ENCODE assay signal across 8 cellular contexts in genomic region chr14:53539489-53540126, GRCh38.
DNase-seq lines count a peak whose midpoint lies in the region; ATAC-seq, FAIRE-seq and TF ChIP-seq lines count a peak whose summit lies in the region.

No MANE protein-coding gene starts in this region.

- peaks cover 55% of the 10 kb centered on the region for H3K27me3 ChIP-seq in WERI-Rb-1 (ENCODE audit: insufficient read depth, low read depth, severe bottlenecking)
- H3K27me3 ChIP-seq in H1 (replicated peaks in 1 of 4; ENCODE audit: control insufficient read depth in 3 of 4, extremely low read depth in 1 of 4, insufficient read depth in 3 of 4, low read length in 3 of 4) = no peaks in the 10 kb centered on the region

- no peak overlapping the region for H2AK5ac ChIP-seq in H1 (ENCODE audit: low read depth, low read length)

- H3K4me2 ChIP-seq in H1 (ENCODE audit: insufficient read depth in 1 of 2, low read depth in 2 of 2, low read length in 2 of 2) = no peak overlapping the region

- no peak for TF ChIP-seq EP300 in H1 (IDR thresholded peaks at IDR 0.05; ENCODE audit: borderline replicate concordance in 1 of 2, low read depth in 2 of 2, low read length in 2 of 2)

- H3K23ac ChIP-seq in H1 (ENCODE audit: insufficient read length) = no peak overlapping the region

- no peaks in the 10 kb centered on the region for H4K20me1 ChIP-seq in H1 (replicated peaks in 1 of 2; ENCODE audit: control insufficient read depth in 1 of 2, insufficient read depth in 2 of 2, low read length in 2 of 2)

- no peaks in the 10 kb centered on the region for H3K23me2 ChIP-seq in H1 (ENCODE audit: low read depth, low read length)

- no peaks in the 10 kb centered on the region for H3K4me1 ChIP-seq in H1 (replicated peaks in 1 of 4; ENCODE audit: control insufficient read depth in 3 of 4, insufficient read depth in 4 of 4, low read length in 3 of 4)

- no peak overlapping the region for H4K91ac ChIP-seq in H1 (replicated peaks; ENCODE audit: insufficient read length, low read length)

- peak overlapping the region; percentile 80 for H2AFZ ChIP-seq in H1 (ENCODE audit: low read length)

- H2BK15ac ChIP-seq in H1 (ENCODE audit: low read length) = no peak overlapping the region

- no peak overlapping the region for H4K8ac ChIP-seq in H1 (ENCODE audit: extremely low read depth, insufficient read depth, low read length)

- peak; percentile 86 for FAIRE-seq in H1 (lab: Jason Lieb, UNC)

- no peaks in the 10 kb centered on the region for H3K9me3 ChIP-seq in WERI-Rb-1 (ENCODE audit: severe bottlenecking)
- no peaks in the 10 kb centered on the region for H3K9me3 ChIP-seq in H1 (ENCODE audit: insufficient read depth in 2 of 2, low read depth in 1 of 2, low read length in 1 of 2)

- H3K14ac ChIP-seq in H1 (ENCODE audit: insufficient read length) = no peak overlapping the region

- no peak overlapping the region for H4K5ac ChIP-seq in H1 (ENCODE audit: insufficient read length, low read depth, low read length)

- H2BK5ac ChIP-seq in H1 (ENCODE audit: low read depth, low read length) = no peak overlapping the region

- H3K79me2 ChIP-seq in H1 (ENCODE audit: control insufficient read depth in 1 of 2, insufficient read depth in 2 of 2, low read length in 2 of 2) = no peaks in the 10 kb centered on the region

- TF ChIP-seq RAD21 in H1 (IDR thresholded peaks at IDR 0.05 in 1 of 2, conservative IDR thresholded peaks at IDR 0.05 in 1 of 2; ENCODE audit: low read depth in 2 of 2, low read length in 2 of 2) = peak; percentile 96 to 97

- no peak overlapping the region for H2BK20ac ChIP-seq in H1 (ENCODE audit: low read length)

- H3K9ac ChIP-seq in H1 (replicated peaks in 1 of 4; ENCODE audit: extremely low read depth in 1 of 4, low read depth in 3 of 4, low read length in 3 of 4) = no peak overlapping the region

- POLR2A ChIA-PET in H1 (lab: Charles Lee; ENCODE audit: partially characterized antibody) = no interaction called here

- no peak overlapping the region for H3K18ac ChIP-seq in H1 (ENCODE audit: extremely low read depth, low read length)

- no peak overlapping the region for H3K56ac ChIP-seq in H1 (replicated peaks; ENCODE audit: insufficient read length, low read depth, low read length)

- no peak overlapping the region for H3K4ac ChIP-seq in H1 (replicated peaks; ENCODE audit: insufficient read length, low read depth, low read length)

- WGBS in H1 (ENCODE audit: extremely low coverage in 1 of 2, insufficient coverage in 1 of 2, insufficient read length in 1 of 2, insufficient replicate concordance in 2 of 2, low coverage in 1 of 2, low lambda C conversion rate in 2 of 2, missing lambda C conversion rate in 1 of 2), 2 experiments = 35% methylated on average over 5 of the region's 5 CpGs; no CpG with 5 or more reads in 1 of the 2 experiments

- TF ChIP-seq CTCF in WERI-Rb-1 (IDR thresholded peaks at IDR 0.05; ENCODE audit: low read depth, low read length) = peak; percentile 66
- TF ChIP-seq CTCF in H1 (IDR thresholded peaks at IDR 0.05; ENCODE audit: control extremely low read depth in 1 of 3, insufficient read depth in 1 of 3, low read depth in 1 of 3, low read length in 3 of 3) = peak; percentile 75 to 83 (median 82)

- DNase-seq in SKM-1 treated with dmso at 0.1 percent for 144 hours (lab: John Stamatoyannopoulos, UW; ENCODE audit: unreplicated experiment) (peak; percentile 5), SKM-1 (lab: John Stamatoyannopoulos, UW; ENCODE audit: unreplicated experiment) (no peak), NCI-H1417 treated with DMSO at 0.1 percent for 48 hours (lab: John Stamatoyannopoulos, UW) (peak; percentile 89), WERI-Rb-1 (peak; percentile 65), H1 (ENCODE audit: low read depth in 1 of 2, low spot score in 2 of 2) (peak; percentile 70 to 91), lung microvascular endothelial cell (ENCODE audit: low read depth in 2 of 2) (peak; percentile 83 to 92)
- peak; percentile 73 for DNase-seq in stimulated activated CD8-positive, alpha-beta memory T cell treated with anti-CD3 and anti-CD28 coated beads, Interleukin-4, amount 100 ng/mL, for 48 hours

- no peak overlapping the region for H2BK12ac ChIP-seq in H1 (ENCODE audit: low read depth, low read length)

- CTCF ChIA-PET in H1 (lab: Charles Lee; ENCODE audit: partially characterized antibody) = interaction anchor here (0.6 to 3.8 kb wide), 31 partner anchors 10 to 809 kb away, joined by 3 to 21 read pairs (median 3); no protein-coding TSS in a partner anchor

- no peaks in the 10 kb centered on the region for H3K79me1 ChIP-seq in H1 (ENCODE audit: low read depth, low read length)

- peak; percentile 67 for ATAC-seq in HG02678 (IDR thresholded peaks at IDR 0.05; ENCODE audit: unreplicated experiment)

- no peak overlapping the region for H3K4me3 ChIP-seq in WERI-Rb-1 (ENCODE audit: low read depth, low read length)
- no peak overlapping the region for H3K4me3 ChIP-seq in H1 (ENCODE audit: extremely low read depth in 1 of 4, insufficient read depth in 2 of 4, low read depth in 3 of 4, low read length in 4 of 4)

- TF ChIP-seq POLR2A in H1 (IDR thresholded peaks at IDR 0.05; ENCODE audit: control extremely low read depth in 1 of 2, low read depth in 2 of 2, low read length in 2 of 2) = no peak

- H3K36me3 ChIP-seq in WERI-Rb-1 (no peaks in the 10 kb centered on the region), H1 (ENCODE audit: control insufficient read depth in 2 of 4, insufficient read depth in 4 of 4, low read length in 3 of 4) (no peaks in the 10 kb centered on the region)

- H3K27ac ChIP-seq in WERI-Rb-1 (no peak overlapping the region), H1 (ENCODE audit: low read depth, low read length) (no peak overlapping the region)

- no peak overlapping the region for H2BK120ac ChIP-seq in H1 (replicated peaks; ENCODE audit: low read depth, low read length)

TF ChIP-seq in H1, 55 proteins besides CTCF, POLR2A, EP300 and RAD21:
- TF ChIP-seq EGR1 (IDR thresholded peaks at IDR 0.05; ENCODE audit: borderline replicate concordance, low read depth, low read length) (no peak), YY1 (IDR thresholded peaks at IDR 0.05; ENCODE audit: low read depth, low read length) (peak; percentile 59; the same call in 1 of the 2 replicates)
